Comparison of ENCODE assay signal across 22 cellular contexts in genomic region chr3:61810953-61811497, GRCh38.
DNase-seq lines count a peak whose midpoint lies in the region; ATAC-seq, FAIRE-seq and TF ChIP-seq lines count a peak whose summit lies in the region.
"Had no signal": no experiment of that assay in that cellular context is flagged by ENCODE, and none has a peak within 500 bp of the region (broad histone marks: within the 10 kb centered on the region; RNA-seq: fewer than 3 reads in every experiment).

No MANE protein-coding gene starts in this region.

- TF ChIP-seq RAD21 in HepG2 (CRISPR knock-in tag; IDR thresholded peaks at IDR 0.05) = no peak
- no peak for TF ChIP-seq RAD21 in H1 (IDR thresholded peaks at IDR 0.05 in 1 of 2, conservative IDR thresholded peaks at IDR 0.05 in 1 of 2; ENCODE audit: low read depth in 2 of 2, low read length in 2 of 2)

- H3K4ac ChIP-seq in H1 (replicated peaks; ENCODE audit: insufficient read length, low read depth, low read length) = peak overlapping the region; percentile 44

- no peaks in the 10 kb centered on the region for H3K36me3 ChIP-seq in HepG2 (replicated peaks in 1 of 2; ENCODE audit: control insufficient read depth in 1 of 2, insufficient read depth in 2 of 2, low read length in 2 of 2)
- H3K36me3 ChIP-seq in right lobe of liver = no peaks in the 10 kb centered on the region
- H3K36me3 ChIP-seq in H1 (ENCODE audit: control insufficient read depth in 2 of 4, insufficient read depth in 4 of 4, low read length in 3 of 4) = no peaks in the 10 kb centered on the region
- no peaks in the 10 kb centered on the region for H3K36me3 ChIP-seq in testis (ENCODE audit: low read depth, missing control alignments)
- no peaks in the 10 kb centered on the region for H3K36me3 ChIP-seq in left lung
- H3K36me3 ChIP-seq: MG63 had no signal

- no peaks in the 10 kb centered on the region for H3K23me2 ChIP-seq in H1 (ENCODE audit: low read depth, low read length)

- no peak overlapping the region for H3K14ac ChIP-seq in H1 (ENCODE audit: insufficient read length)

- no peak overlapping the region for H4K91ac ChIP-seq in H1 (replicated peaks; ENCODE audit: insufficient read length, low read length)

- no peak for TF ChIP-seq POLR2A in HepG2 (IDR thresholded peaks at IDR 0.05; ENCODE audit: insufficient read depth in 1 of 2, low read depth in 2 of 2, low read length in 2 of 2)
- TF ChIP-seq POLR2A in right lobe of liver (IDR thresholded peaks at IDR 0.05) = no peak
- TF ChIP-seq POLR2A in H1 (IDR thresholded peaks at IDR 0.05; ENCODE audit: control extremely low read depth in 1 of 2, low read depth in 2 of 2, low read length in 2 of 2) = no peak
- TF ChIP-seq POLR2A in testis (IDR thresholded peaks at IDR 0.05) = no peak

- H2BK20ac ChIP-seq in H1 (ENCODE audit: low read length) = no peak overlapping the region

- H3K4me2 ChIP-seq in HepG2 (ENCODE audit: low read depth, low read length) = no peak overlapping the region
- H3K4me2 ChIP-seq in H1 (ENCODE audit: insufficient read depth in 1 of 2, low read depth in 2 of 2, low read length in 2 of 2) = no peak overlapping the region

- no peak for TF ChIP-seq EP300 in HepG2 (IDR thresholded peaks at IDR 0.05; ENCODE audit: low read depth in 2 of 2, low read length in 2 of 2)
- TF ChIP-seq EP300 in HepG2 (CRISPR knock-in tag; IDR thresholded peaks at IDR 0.05; ENCODE audit: borderline replicate concordance) = no peak
- TF ChIP-seq EP300 in H1 (IDR thresholded peaks at IDR 0.05; ENCODE audit: borderline replicate concordance in 1 of 2, low read depth in 2 of 2, low read length in 2 of 2) = no peak

- DNase-seq in HepG2 (ENCODE audit: low spot score) = peak; percentile 44
- DNase-seq in right lobe of liver = no peak
- DNase-seq in H1 (ENCODE audit: low read depth in 1 of 2, low spot score in 2 of 2) = no peak
- no peak for DNase-seq in testis
- no peak for DNase-seq in left lung
- DNase-seq in NCI-H2081 (lab: John Stamatoyannopoulos, UW) = no peak
- DNase-seq: C1 segment of cervical spinal cord; CD4-positive, alpha-beta memory T cell; COR-L47; DMS53; IMR-90; KG1; MG63; NCI-H1105 treated with DMSO at 0.1 percent for 48 hours; NCI-H146; NCI-H2029; NCI-H526 treated with DMSO at 0.1 percent for 48 hours; RPMI8226; SIG-M5 had no signal

- no peak overlapping the region for H2BK120ac ChIP-seq in H1 (replicated peaks; ENCODE audit: low read depth, low read length)

- H3K27me3 ChIP-seq in HepG2 (ENCODE audit: control insufficient read depth in 1 of 2, insufficient read depth in 2 of 2, low read length in 2 of 2) = no peaks in the 10 kb centered on the region
- no peaks in the 10 kb centered on the region for H3K27me3 ChIP-seq in right lobe of liver
- no peaks in the 10 kb centered on the region for H3K27me3 ChIP-seq in H1 (replicated peaks in 1 of 4; ENCODE audit: control insufficient read depth in 3 of 4, extremely low read depth in 1 of 4, insufficient read depth in 3 of 4, low read length in 3 of 4)
- H3K27me3 ChIP-seq in testis = no peaks in the 10 kb centered on the region
- no peaks in the 10 kb centered on the region for H3K27me3 ChIP-seq in left lung
- H3K27me3 ChIP-seq: MG63 had no signal

- H3K79me2 ChIP-seq in HepG2 (ENCODE audit: insufficient read depth, low read length) (no peaks in the 10 kb centered on the region), H1 (ENCODE audit: control insufficient read depth in 1 of 2, insufficient read depth in 2 of 2, low read length in 2 of 2) (peaks cover 0 to 94% of the 10 kb centered on the region in 2 experiments; a peak in 3 of 4 replicates)

- H3K56ac ChIP-seq in H1 (replicated peaks; ENCODE audit: insufficient read length, low read depth, low read length) = no peak overlapping the region

- WGBS in HepG2 (ENCODE audit: low lambda C conversion rate) = 75% methylated on average over 1 of the region's 1 CpG
- WGBS in right lobe of liver (ENCODE audit: insufficient coverage, low coverage, low lambda C conversion rate, missing lambda C conversion rate) = 75% methylated on average over 1 of the region's 1 CpG
- WGBS in H1 (ENCODE audit: extremely low coverage in 1 of 2, insufficient coverage in 1 of 2, insufficient read length in 1 of 2, insufficient replicate concordance in 2 of 2, low coverage in 1 of 2, low lambda C conversion rate in 2 of 2, missing lambda C conversion rate in 1 of 2), 2 experiments = 100% methylated on average over 1 of the region's 1 CpG; no CpG with 5 or more reads in 1 of the 2 experiments
- 90 to 94% methylated on average over 1 of the region's 1 CpG for whole genome bisulfite sequencing in testis, 2 donors

- FAIRE-seq in HepG2 (lab: Jason Lieb, UNC) (no peak), H1 (lab: Jason Lieb, UNC) (no peak)
- FAIRE-seq: GM18507 had no signal

- no peak overlapping the region for H2AK5ac ChIP-seq in H1 (ENCODE audit: low read depth, low read length)

- H3K27ac ChIP-seq in HepG2 (ENCODE audit: extremely low read length, insufficient read depth, low read length) = no peak overlapping the region
- no peak overlapping the region for H3K27ac ChIP-seq in right lobe of liver
- no peak overlapping the region for H3K27ac ChIP-seq in H1 (ENCODE audit: low read depth, low read length)
- peak overlapping the region; percentile 0 to 57 for H3K27ac ChIP-seq in testis
- H3K27ac ChIP-seq in left lung = no peak overlapping the region
- H3K27ac ChIP-seq: SK-N-MC had no signal

- POLR2A ChIA-PET in HepG2 (lab: Yijun Ruan, JAX) = no interaction called here
- POLR2A ChIA-PET in H1 (lab: Charles Lee; ENCODE audit: partially characterized antibody) = no interaction called here

- no peak overlapping the region for H2BK15ac ChIP-seq in H1 (ENCODE audit: low read length)

- no peak overlapping the region for H4K5ac ChIP-seq in H1 (ENCODE audit: insufficient read length, low read depth, low read length)

- H2BK5ac ChIP-seq in H1 (ENCODE audit: low read depth, low read length) = no peak overlapping the region; the same call in 1 of the 2 replicates

- ATAC-seq in HepG2 (peak; percentile 84), right lobe of liver (no peak), left lung (no peak), HG02981 (IDR thresholded peaks at IDR 0.05; ENCODE audit: unreplicated experiment) (no peak)

- TF ChIP-seq CTCF in HepG2 (CRISPR knock-in tag; IDR thresholded peaks at IDR 0.05) = no peak
- TF ChIP-seq CTCF in right lobe of liver (IDR thresholded peaks at IDR 0.05) = no peak
- TF ChIP-seq CTCF in H1 (IDR thresholded peaks at IDR 0.05; ENCODE audit: control extremely low read depth in 1 of 3, insufficient read depth in 1 of 3, low read depth in 1 of 3, low read length in 3 of 3) = no peak
- TF ChIP-seq CTCF in testis (IDR thresholded peaks at IDR 0.05) = no peak
- TF ChIP-seq CTCF in left lung (IDR thresholded peaks at IDR 0.05) = no peak

- H3K4me1 ChIP-seq in HepG2 (ENCODE audit: insufficient read depth, low read length) (peaks cover 44% of the 10 kb centered on the region), right lobe of liver (peaks cover 0 to 40% (median 17%) of the 10 kb centered on the region in 4 donors), H1 (replicated peaks in 1 of 4; ENCODE audit: control insufficient read depth in 3 of 4, insufficient read depth in 4 of 4, low read length in 3 of 4) (peaks cover 0 to 21% (median 13%) of the 10 kb centered on the region in 4 experiments; a peak in 6 of 7 replicates), testis (peaks cover 36% of the 10 kb centered on the region), left lung (peaks cover 12 to 24% of the 10 kb centered on the region in 2 donors)

- no peak overlapping the region for H4K8ac ChIP-seq in H1 (ENCODE audit: extremely low read depth, insufficient read depth, low read length)

- BruUV-seq in HepG2 (replicated peaks; lab: Mats Ljungman, UMichigan) = no TSS peak

- no peak overlapping the region for H3K23ac ChIP-seq in H1 (ENCODE audit: insufficient read length)

- H3K9me3 ChIP-seq in HepG2 (ENCODE audit: low read length) = no peaks in the 10 kb centered on the region
- H3K9me3 ChIP-seq in right lobe of liver = no peaks in the 10 kb centered on the region
- no peaks in the 10 kb centered on the region for H3K9me3 ChIP-seq in H1 (ENCODE audit: insufficient read depth in 2 of 2, low read depth in 1 of 2, low read length in 1 of 2)
- no peaks in the 10 kb centered on the region for H3K9me3 ChIP-seq in testis
- H3K9me3 ChIP-seq in left lung = no peaks in the 10 kb centered on the region
- H3K9me3 ChIP-seq: MG63 had no signal

- intact Hi-C loops in HepG2 (cut with micrococcal nuclease; ENCODE audit: unreplicated experiment) (no loop called here), right lobe of liver (cut with DNase I) (no loop called here), testis (cut with DNase I; ENCODE audit: low total_unique reads) (no loop called here), left lung (cut with DNase I) (no loop called here)

- in situ Hi-C loops in HepG2 (cut with HindIII; ENCODE audit: extremely low pct_ligation_motif_present, low pct_unique_long_range_greater_than_20kb) = no loop called here

- no peak overlapping the region for H3K18ac ChIP-seq in H1 (ENCODE audit: extremely low read depth, low read length)

- no peak overlapping the region for H3K9ac ChIP-seq in HepG2 (ENCODE audit: insufficient read depth, low read depth, low read length)
- H3K9ac ChIP-seq in H1 (replicated peaks in 1 of 4; ENCODE audit: extremely low read depth in 1 of 4, low read depth in 3 of 4, low read length in 3 of 4) = no peak overlapping the region

- no peak overlapping the region for H3K4me3 ChIP-seq in HepG2 (replicated peaks in 1 of 3; ENCODE audit: insufficient read depth in 1 of 3, low read depth in 2 of 3, low read length in 3 of 3)
- no peak overlapping the region for H3K4me3 ChIP-seq in right lobe of liver
- H3K4me3 ChIP-seq in H1 (ENCODE audit: extremely low read depth in 1 of 4, insufficient read depth in 2 of 4, low read depth in 3 of 4, low read length in 4 of 4) = no peak overlapping the region
- H3K4me3 ChIP-seq in testis = no peak overlapping the region
- H3K4me3 ChIP-seq in left lung = no peak overlapping the region
- H3K4me3 ChIP-seq: MG63, SK-N-MC had no signal

- CTCF ChIA-PET in HepG2 (lab: Yijun Ruan, JAX; ENCODE audit: low intra/inter-chr PET ratio, low total read pairs) (no interaction called here), H1 (lab: Charles Lee; ENCODE audit: partially characterized antibody) (no interaction called here)

- H2BK12ac ChIP-seq in H1 (ENCODE audit: low read depth, low read length) = no peak overlapping the region

- no peaks in the 10 kb centered on the region for H4K20me1 ChIP-seq in HepG2 (ENCODE audit: insufficient read depth, low read length)
- peaks cover 4 to 9% of the 10 kb centered on the region in 2 experiments for H4K20me1 ChIP-seq in H1 (replicated peaks in 1 of 2; ENCODE audit: control insufficient read depth in 1 of 2, insufficient read depth in 2 of 2, low read length in 2 of 2)

- H3K79me1 ChIP-seq in H1 (ENCODE audit: low read depth, low read length) = no peaks in the 10 kb centered on the region; the same call in none of the 2 replicates

- H2AFZ ChIP-seq in HepG2 (ENCODE audit: low read length) (no peak overlapping the region), H1 (ENCODE audit: low read length) (no peak overlapping the region)

TF ChIP-seq in HepG2, 621 proteins besides CTCF, POLR2A, EP300 and RAD21 (continues in another document):
- TF ChIP-seq ZMYM4 (CRISPR knock-in tag; IDR thresholded peaks at IDR 0.05) = peak; percentile 29; the same call in 1 of the 2 replicates
- TF ChIP-seq PITX1 (CRISPR knock-in tag; IDR thresholded peaks at IDR 0.05) = no peak

Comparison
In these comparisons a context has a peak if more than half of its experiments do, and no peak if none do; other contexts are left out.
1. H3K27ac ChIP-seq: peak in testis (2 of 2); none in HepG2 (single experiment), right lobe of liver (0 of 3), H1 (single experiment) and left lung (0 of 2).